ENCODE assay signal across 17 cellular contexts in the genomic region with DNA sequence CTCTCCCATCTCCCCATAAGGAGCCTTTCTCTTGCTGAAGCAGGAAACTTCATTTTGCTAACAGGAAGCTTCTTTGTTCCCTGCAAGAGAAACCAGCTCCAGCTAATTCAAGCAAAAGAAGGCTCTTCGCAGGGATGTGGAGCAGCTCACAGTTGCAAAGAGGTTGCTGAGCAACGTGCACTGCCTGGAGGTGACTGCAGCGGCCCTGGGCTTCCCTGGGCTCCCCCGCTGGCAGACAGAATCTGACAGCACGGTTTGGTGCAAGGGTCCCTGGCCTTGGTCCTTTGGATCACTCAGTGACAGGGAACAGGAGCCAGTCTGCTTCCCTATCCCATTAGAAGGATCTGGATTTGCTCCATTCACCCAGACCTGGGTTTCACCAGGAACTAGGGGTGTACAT. TPM values are rescaled to one million over a fixed set of nuclear protein-coding genes. Genes with fewer than 3 reads are reported as not detected.
A peak's percentile ranks its signal among the peaks of the same experiment; 100 is the strongest.
DNase-seq lines count a peak whose midpoint lies in the region; ATAC-seq, FAIRE-seq and TF ChIP-seq lines count a peak whose summit lies in the region.
"Had no signal": no experiment of that assay in that cellular context is flagged by ENCODE, and none has a peak within 500 bp of the region (broad histone marks: within the 10 kb centered on the region; RNA-seq: fewer than 3 reads in every experiment).

No MANE protein-coding gene starts in this region.

- no peak overlapping the region for H3K4me3 ChIP-seq in H1 (ENCODE audit: extremely low read depth in 1 of 4, insufficient read depth in 2 of 4, low read depth in 3 of 4, low read length in 4 of 4)
- H3K4me3 ChIP-seq: mucosa of descending colon, SJSA1 had no signal

- H3K14ac ChIP-seq in H1 (ENCODE audit: insufficient read length) = no peak overlapping the region

- 0 out of 2 replicates have a peak overlapping the region, but pooled peaks have one; percentile 26 for H2AFZ ChIP-seq in H1 (ENCODE audit: low read length)

- no peaks in the 10 kb centered on the region for H3K9me3 ChIP-seq in H1 (ENCODE audit: insufficient read depth in 2 of 2, low read depth in 1 of 2, low read length in 1 of 2)
- H3K9me3 ChIP-seq: mucosa of descending colon, SJSA1 had no signal

- FAIRE-seq in H1 (lab: Jason Lieb, UNC) (no peak), D721Med (lab: Jason Lieb, UNC) (no peak), H54 (lab: Jason Lieb, UNC) (no peak)
- FAIRE-seq: TTC549 had no signal

- CTCF ChIA-PET in H1 (lab: Charles Lee; ENCODE audit: partially characterized antibody) = interaction anchor here (0.6 to 21.7 kb wide), 12 partner anchors 11 to 154 kb away, joined by 3 to 332 read pairs (median 8); a partner anchor contains a TSS

- H2BK20ac ChIP-seq in H1 (ENCODE audit: low read length) = no peak overlapping the region

- POLR2A ChIA-PET in H1 (lab: Charles Lee; ENCODE audit: partially characterized antibody) = interaction anchor here (0.9 to 5.2 kb wide), 2 partner anchors 8 to 29 kb away, joined by 3 to 32 read pairs; no protein-coding TSS in a partner anchor

- H3K4me2 ChIP-seq in H1 (ENCODE audit: insufficient read depth in 1 of 2, low read depth in 2 of 2, low read length in 2 of 2) = no peak overlapping the region

- H2BK5ac ChIP-seq in H1 (ENCODE audit: low read depth, low read length) = no peak overlapping the region

- TF ChIP-seq POLR2A in H1 (IDR thresholded peaks at IDR 0.05; ENCODE audit: control extremely low read depth in 1 of 2, low read depth in 2 of 2, low read length in 2 of 2) = no peak
- no peak for TF ChIP-seq POLR2A in H54 (IDR thresholded peaks at IDR 0.05; ENCODE audit: low read depth, low read length)

- H3K4ac ChIP-seq in H1 (replicated peaks; ENCODE audit: insufficient read length, low read depth, low read length) = no peak overlapping the region

- no peak overlapping the region for H3K27ac ChIP-seq in H1 (ENCODE audit: low read depth, low read length)
- H3K27ac ChIP-seq: SJSA1 had no signal

- peaks cover 5 to 19% (median 7%) of the 10 kb centered on the region in 4 experiments for H3K4me1 ChIP-seq in H1 (replicated peaks in 1 of 4; ENCODE audit: control insufficient read depth in 3 of 4, insufficient read depth in 4 of 4, low read length in 3 of 4)

- no peak for TF ChIP-seq RAD21 in H1 (IDR thresholded peaks at IDR 0.05 in 1 of 2, conservative IDR thresholded peaks at IDR 0.05 in 1 of 2; ENCODE audit: low read depth in 2 of 2, low read length in 2 of 2)

- ATAC-seq in HG02884 (IDR thresholded peaks at IDR 0.05; ENCODE audit: unreplicated experiment) = no peak
- ATAC-seq: mucosa of descending colon had no signal

- no peak overlapping the region; the same call in 1 of the 2 replicates for H2BK15ac ChIP-seq in H1 (ENCODE audit: low read length)

- H3K18ac ChIP-seq in H1 (ENCODE audit: extremely low read depth, low read length) = no peak overlapping the region

- no peaks in the 10 kb centered on the region for H3K23me2 ChIP-seq in H1 (ENCODE audit: low read depth, low read length)

- DNase-seq in G401 (ENCODE audit: low spot score) (peak; percentile 22), NCI-H2227 treated with DMSO at 0.1 percent for 48 hours (lab: John Stamatoyannopoulos, UW) (peak; percentile 46), H1 (ENCODE audit: low read depth in 1 of 2, low spot score in 2 of 2) (no peak), nucleus accumbens (lab: John Stamatoyannopoulos, UW) (peak in 34 of 56 donors; percentile 15 to 77 (median 42)), D721Med (ENCODE audit: insufficient read length, low spot score) (no peak), H54 (ENCODE audit: insufficient read length, low spot score) (no peak)
- DNase-seq: CD4-positive, CD25-positive, alpha-beta regulatory T cell; cortex of kidney; GOT3; NCI-H2081; NK-92 treated with Interleukin-12 subunit alpha and Interleukin-12 subunit beta, amount 100 ng/mL, for 24 hours had no signal

- H3K27me3 ChIP-seq in H1 (replicated peaks in 1 of 4; ENCODE audit: control insufficient read depth in 3 of 4, extremely low read depth in 1 of 4, insufficient read depth in 3 of 4, low read length in 3 of 4) = peaks cover 0 to 2% (median 0%) of the 10 kb centered on the region in 4 experiments; a peak in 1 of 7 replicates
- H3K27me3 ChIP-seq: SJSA1 had no signal

- no peaks in the 10 kb centered on the region for H3K36me3 ChIP-seq in H1 (ENCODE audit: control insufficient read depth in 2 of 4, insufficient read depth in 4 of 4, low read length in 3 of 4)
- H3K36me3 ChIP-seq: SJSA1 had no signal

- no peak overlapping the region for H4K5ac ChIP-seq in H1 (ENCODE audit: insufficient read length, low read depth, low read length)

- no peak overlapping the region for H4K8ac ChIP-seq in H1 (ENCODE audit: extremely low read depth, insufficient read depth, low read length)

- TF ChIP-seq EP300 in H1 (IDR thresholded peaks at IDR 0.05; ENCODE audit: borderline replicate concordance in 1 of 2, low read depth in 2 of 2, low read length in 2 of 2) = no peak

- no peak overlapping the region for H3K56ac ChIP-seq in H1 (replicated peaks; ENCODE audit: insufficient read length, low read depth, low read length)

- H2AK5ac ChIP-seq in H1 (ENCODE audit: low read depth, low read length) = no peak overlapping the region

- in situ Hi-C loops in G401 (cut with HindIII; ENCODE audit: low sequenced_read_pairs) = no loop called here

- no peaks in the 10 kb centered on the region for H3K79me2 ChIP-seq in H1 (ENCODE audit: control insufficient read depth in 1 of 2, insufficient read depth in 2 of 2, low read length in 2 of 2)

- H3K23ac ChIP-seq in H1 (ENCODE audit: insufficient read length) = no peak overlapping the region

- no peak overlapping the region; the same call in 1 of the 2 replicates for H2BK12ac ChIP-seq in H1 (ENCODE audit: low read depth, low read length)

- H3K79me1 ChIP-seq in H1 (ENCODE audit: low read depth, low read length) = no peaks in the 10 kb centered on the region

- TF ChIP-seq CTCF in H1 (IDR thresholded peaks at IDR 0.05; ENCODE audit: control extremely low read depth in 1 of 3, insufficient read depth in 1 of 3, low read depth in 1 of 3, low read length in 3 of 3) (no peak), D721Med (IDR thresholded peaks at IDR 0.05; ENCODE audit: insufficient read depth, missing control alignments) (no peak)

- H4K91ac ChIP-seq in H1 (replicated peaks; ENCODE audit: insufficient read length, low read length) = no peak overlapping the region

- no peak overlapping the region for H3K9ac ChIP-seq in H1 (replicated peaks in 1 of 4; ENCODE audit: extremely low read depth in 1 of 4, low read depth in 3 of 4, low read length in 3 of 4)

- WGBS in H1 (ENCODE audit: extremely low coverage in 1 of 2, insufficient coverage in 1 of 2, insufficient read length in 1 of 2, insufficient replicate concordance in 2 of 2, low coverage in 1 of 2, low lambda C conversion rate in 2 of 2, missing lambda C conversion rate in 1 of 2), 2 experiments = 51% methylated on average over 5 of the region's 5 CpGs; no CpG with 5 or more reads in 1 of the 2 experiments

- no peaks in the 10 kb centered on the region for H4K20me1 ChIP-seq in H1 (replicated peaks in 1 of 2; ENCODE audit: control insufficient read depth in 1 of 2, insufficient read depth in 2 of 2, low read length in 2 of 2)

- no peak overlapping the region for H2BK120ac ChIP-seq in H1 (replicated peaks; ENCODE audit: low read depth, low read length)

TF ChIP-seq in H1, 55 proteins besides CTCF, POLR2A, EP300 and RAD21:
- TF ChIP-seq SIX5 (IDR thresholded peaks at IDR 0.05; ENCODE audit: low read depth, low read length) (no peak), SIN3A (conservative IDR thresholded peaks at IDR 0.05 in 1 of 2, IDR thresholded peaks at IDR 0.05 in 1 of 2; ENCODE audit: low read depth in 1 of 2, low read length in 2 of 2) (0 out of 4 replicates have a peak, but pooled peaks of 1 of the 2 experiments have one; percentile 33), CHD2 (IDR thresholded peaks at IDR 0.05; ENCODE audit: low read length) (no peak)

RNA-seq across cellular contexts. Expression of a gene that starts 25.8 kb away (rescaled TPM):
- not detected in 2 replicates for total RNA-seq in G401 (2014; rRNA removed; shearing (Covaris generic))
- total RNA-seq in H1 (2021; fragmentation: NEBNext Ultra II Directional; extraction: Animal tissue kit (Norgen Biotek cat#: 25700)) = not detected in 2 replicates
- polyA plus RNA-seq in H1 (2011; rRNA removed) = not detected in 2 replicates
- not detected for polyA plus RNA-seq in H1 (2011; cell fraction: cytosol; rRNA removed)
- not detected for polyA plus RNA-seq in H1 (2011; cell fraction: nucleus; rRNA removed)
- not detected in 4 replicates for polyA plus RNA-seq in H1 (2012, experiment 1 of 2)
- not detected for polyA plus RNA-seq in H1 (2012, experiment 2 of 2)
- polyA plus RNA-seq in H1 (2013, experiment 1 of 2) = not detected
- polyA plus RNA-seq in H1 (2013, experiment 2 of 2) = not detected
- polyA minus RNA-seq in H1 (2011; rRNA and poly(A)+ RNA removed) = not detected in 2 replicates
- polyA minus RNA-seq in H1 (2011; cell fraction: cytosol; rRNA and poly(A)+ RNA removed) = not detected
- not detected for polyA minus RNA-seq in H1 (2011; cell fraction: nucleus; rRNA and poly(A)+ RNA removed)
- total RNA-seq: fibroblast of lung, renal cortical epithelial cell had no signal
- polyA plus RNA-seq: fibroblast of lung had no signal

RNA-seq across cellular contexts. Expression of a gene that starts 34.5 kb away (rescaled TPM):
- total RNA-seq in G401 (2014; rRNA removed; shearing (Covaris generic)) = 232 and 273 TPM in 2 replicates
- total RNA-seq in H1 (2021; fragmentation: NEBNext Ultra II Directional; extraction: Animal tissue kit (Norgen Biotek cat#: 25700)) = 362 and 367 TPM in 2 replicates
- polyA plus RNA-seq in H1 (2011; rRNA removed) = 742 and 889 TPM in 2 replicates
- 714 TPM for polyA plus RNA-seq in H1 (2011; cell fraction: cytosol; rRNA removed)
- polyA plus RNA-seq in H1 (2011; cell fraction: nucleus; rRNA removed) = 967 TPM
- 466 to 565 TPM (median 504 TPM) in 4 replicates for polyA plus RNA-seq in H1 (2012, experiment 1 of 2)
- 396 TPM for polyA plus RNA-seq in H1 (2012, experiment 2 of 2)
- polyA plus RNA-seq in H1 (2013, experiment 1 of 2) = 442 TPM
- polyA plus RNA-seq in H1 (2013, experiment 2 of 2) = 531 TPM
- 807 and 840 TPM in 2 replicates for polyA minus RNA-seq in H1 (2011; rRNA and poly(A)+ RNA removed)
- 239 TPM for polyA minus RNA-seq in H1 (2011; cell fraction: cytosol; rRNA and poly(A)+ RNA removed)
- 131 TPM for polyA minus RNA-seq in H1 (2011; cell fraction: nucleus; rRNA and poly(A)+ RNA removed)

Comparison
In these comparisons a context has a peak if more than half of its experiments do, and no peak if none do; other contexts are left out.
1. DNase-seq: peak in G401 (single experiment), NCI-H2227 treated with DMSO at 0.1 percent for 48 hours (single experiment) and nucleus accumbens (34 of 56); none in H1 (0 of 2), D721Med (single experiment) and H54 (single experiment).